In genomic region chr14:92199763-92200162, GRCh38 we compare ENCODE assay signal across 1 cellular context.
TF ChIP-seq lines count a peak whose summit lies in the region.

No MANE protein-coding gene starts in this region.

TF ChIP-seq in GM23338, 12 proteins besides CTCF, POLR2A, EP300 and RAD21:
- TF ChIP-seq NANOG (IDR thresholded peaks at IDR 0.05; ENCODE audit: borderline replicate concordance): no peak
- no peak for TF ChIP-seq JUNB (IDR thresholded peaks at IDR 0.05; ENCODE audit: unreplicated experiment)
- no peak for TF ChIP-seq EZH2phosphoT487 (IDR thresholded peaks at IDR 0.05; ENCODE audit: unreplicated experiment)
- TF ChIP-seq ZNF462 (CRISPR knock-in tag; IDR thresholded peaks at IDR 0.05): no peak
- no peak for TF ChIP-seq ZNF331 (CRISPR knock-in tag; IDR thresholded peaks at IDR 0.05; ENCODE audit: low read depth)
- TF ChIP-seq ETS1 (IDR thresholded peaks at IDR 0.05): no peak
- TF ChIP-seq POLR2AphosphoS5 (IDR thresholded peaks at IDR 0.05; ENCODE audit: low read depth): no peak
- TF ChIP-seq STAT1 (IDR thresholded peaks at IDR 0.05; ENCODE audit: unreplicated experiment): no peak
- no peak for TF ChIP-seq EZH2 (IDR thresholded peaks at IDR 0.05; ENCODE audit: low read depth, unreplicated experiment)
TF ChIP-seq in GM23338: peak in this region for 0.
